23 cellular contexts compared by ENCODE assay signal in genomic region chr5:58715997-58716656, GRCh38.
DNase-seq lines count a peak whose midpoint lies in the region; ATAC-seq, FAIRE-seq and TF ChIP-seq lines count a peak whose summit lies in the region.
"Had no signal": no experiment of that assay in that cellular context is flagged by ENCODE, and none has a peak within 500 bp of the region (broad histone marks: within the 10 kb centered on the region; RNA-seq: fewer than 3 reads in every experiment).

No MANE protein-coding gene starts in this region.

- CTCF ChIA-PET in A549 (lab: Yijun Ruan, JAX) (no interaction called here), GM12878 (lab: Yijun Ruan, JAX) (interaction anchor here (0.9 to 1.4 kb wide), 2 partner anchors 26 to 217 kb away, joined by 3 read pairs; no protein-coding TSS in a partner anchor)

- DNase-seq in A549 (ENCODE audit: low read depth in 1 of 2, low spot score in 1 of 2) (no peak), GM12878 (ENCODE audit: low read depth, low spot score) (no peak), islet precursor cell (no peak), ureter (ENCODE audit: low spot score) (no peak)
- DNase-seq: ACHN; AML-193; BE2C; CD4-positive, alpha-beta T cell; CD8-positive, alpha-beta memory T cell; DMS53; DMS79 treated with DMSO at 0.1 percent for 48 hours; GF-D8; GM23248; H7; HCEC 1CT had no signal

- no peaks in the 10 kb centered on the region for H3K79me2 ChIP-seq in GM12878 (ENCODE audit: control insufficient read depth, insufficient read depth, low read length)

- TF ChIP-seq POLR2A in A549 (IDR thresholded peaks at IDR 0.05; ENCODE audit: low read length) (no peak), GM12878 (IDR thresholded peaks at IDR 0.05; ENCODE audit: low read depth, low read length) (no peak)

- H3K36me3 ChIP-seq in GM12878 (ENCODE audit: control insufficient read depth in 2 of 2, insufficient read depth in 2 of 2, low read length in 1 of 2) (no peaks in the 10 kb centered on the region), liver (ENCODE audit: control insufficient read depth in 4 of 4, insufficient read depth in 3 of 4, low read depth in 1 of 4, low read length in 3 of 4) (no peaks in the 10 kb centered on the region)
- H3K36me3 ChIP-seq: BLaER1 treated with 17β-estradiol and CSF1 and Interleukin-3, amounts not matched to agents 10 nM and 100 nM had no signal

- H4K20me1 ChIP-seq in GM12878 (ENCODE audit: control insufficient read depth, insufficient read depth), result no peaks in the 10 kb centered on the region
- H4K20me1 ChIP-seq: BLaER1 treated with 17β-estradiol and CSF1 and Interleukin-3, amounts not matched to agents 10 nM and 100 nM had no signal

- H3K27ac ChIP-seq in A549, result no peak overlapping the region
- H3K27ac ChIP-seq in GM12878 (ENCODE audit: control insufficient read depth, insufficient read depth), result no peak overlapping the region
- no peak overlapping the region for H3K27ac ChIP-seq in liver (ENCODE audit: low read depth in 1 of 2, low read length in 2 of 2)
- H3K27ac ChIP-seq: 22Rv1; BLaER1 treated with 17β-estradiol and CSF1 and Interleukin-3, amounts not matched to agents 10 nM and 100 nM; GM23248 had no signal

- no peak overlapping the region for H3K4me2 ChIP-seq in A549
- H3K4me2 ChIP-seq in GM12878 (ENCODE audit: control insufficient read depth, insufficient read depth), result no peak overlapping the region
- H3K4me2 ChIP-seq: BLaER1 treated with 17β-estradiol and CSF1 and Interleukin-3, amounts not matched to agents 10 nM and 100 nM had no signal

- in situ Hi-C loops in GM12878 (cut with MboI), result no loop called here

- intact Hi-C loops in GM12878 (cut with micrococcal nuclease; ENCODE audit: unreplicated experiment), result no loop called here

- no peak for TF ChIP-seq CTCF in A549 (IDR thresholded peaks at IDR 0.05)
- no peak for TF ChIP-seq CTCF in GM12878 (IDR thresholded peaks at IDR 0.05 in 2 of 3, conservative IDR thresholded peaks at IDR 0.05 in 1 of 3; ENCODE audit: control insufficient read depth in 2 of 3, extremely low read depth in 1 of 3, insufficient read depth in 1 of 3, low read depth in 3 of 3, low read length in 3 of 3)
- no peak for TF ChIP-seq CTCF in liver (IDR thresholded peaks at IDR 0.05; ENCODE audit: low read depth, low read length, missing input control)

- H3K27me3 ChIP-seq in GM12878 (replicated peaks in 1 of 2; ENCODE audit: control insufficient read depth in 2 of 2, insufficient read depth in 2 of 2, low read length in 1 of 2) (no peaks in the 10 kb centered on the region; a peak in 1 of 4 replicates), liver (ENCODE audit: control insufficient read depth in 4 of 4, insufficient read depth in 4 of 4, low read length in 3 of 4) (no peaks in the 10 kb centered on the region)
- H3K27me3 ChIP-seq: BE2C; BLaER1 treated with 17β-estradiol and CSF1 and Interleukin-3, amounts not matched to agents 10 nM and 100 nM had no signal

- RAD21 ChIA-PET in GM12878 (lab: Charles Lee; ENCODE audit: unreplicated experiment), result interaction anchor here (1.1 to 1.4 kb wide), 2 partner anchors 15 to 174 kb away, joined by 3 read pairs; no protein-coding TSS in a partner anchor

- TF ChIP-seq RAD21 in A549 (conservative IDR thresholded peaks at IDR 0.05 in 1 of 2, IDR thresholded peaks at IDR 0.05 in 1 of 2) (no peak), GM12878 (IDR thresholded peaks at IDR 0.05; ENCODE audit: insufficient read depth, low read depth, low read length) (no peak), liver (IDR thresholded peaks at IDR 0.05) (peak; percentile 11 to 29)

- WGBS in A549 (ENCODE audit: missing lambda C conversion rate), result 1% methylated on average over 2 of the region's 2 CpGs
- 13% methylated on average over 2 of the region's 2 CpGs for WGBS in GM12878 (ENCODE audit: insufficient coverage, insufficient replicate concordance, low lambda C conversion rate, missing lambda C conversion rate)
- 46% methylated on average over 2 of the region's 2 CpGs for WGBS in liver

- TF ChIP-seq EP300 in A549 (IDR thresholded peaks at IDR 0.05) (no peak), GM12878 (IDR thresholded peaks at IDR 0.05; ENCODE audit: borderline replicate concordance in 1 of 2, control insufficient read depth in 1 of 2, low read depth in 2 of 2, low read length in 2 of 2) (no peak)

- no peak overlapping the region for H3K9ac ChIP-seq in GM12878 (ENCODE audit: control insufficient read depth, insufficient read depth, low read length)
- no peak overlapping the region for H3K9ac ChIP-seq in liver (ENCODE audit: low read depth in 1 of 2, low read length in 2 of 2)
- H3K9ac ChIP-seq: BLaER1 treated with 17β-estradiol and CSF1 and Interleukin-3, amounts not matched to agents 10 nM and 100 nM; GM23248 had no signal

- no peaks in the 10 kb centered on the region for H3K4me1 ChIP-seq in A549
- H3K4me1 ChIP-seq in GM12878 (ENCODE audit: control insufficient read depth, insufficient read depth, low read length), result no peaks in the 10 kb centered on the region
- H3K4me1 ChIP-seq in liver (ENCODE audit: control insufficient read depth in 4 of 4, insufficient read depth in 4 of 4, low read length in 3 of 4), result peaks cover 0 to 5% (median 3%) of the 10 kb centered on the region in 4 donors
- H3K4me1 ChIP-seq: BLaER1 treated with 17β-estradiol and CSF1 and Interleukin-3, amounts not matched to agents 10 nM and 100 nM had no signal

- no peak overlapping the region for H2AFZ ChIP-seq in GM12878 (ENCODE audit: control insufficient read depth, low read depth, low read length)
- H2AFZ ChIP-seq: GM23248 had no signal

- H3K4me3 ChIP-seq in A549 (no peak overlapping the region), GM12878 (no peak overlapping the region), liver (ENCODE audit: low read depth in 1 of 3, low read length in 3 of 3) (no peak overlapping the region)
- H3K4me3 ChIP-seq: BLaER1 treated with 17β-estradiol and CSF1 and Interleukin-3, amounts not matched to agents 10 nM and 100 nM; GM23248 had no signal

- peak; percentile 79 for FAIRE-seq in A549 (lab: Jason Lieb, UNC)
- no peak for FAIRE-seq in GM12878 (lab: Jason Lieb, UNC)
- FAIRE-seq: A204.1, GM12892, GM19239, H1 had no signal

- no TSS peak for BruUV-seq in GM12878 (replicated peaks; lab: Mats Ljungman, UMichigan)

- POLR2A ChIA-PET in A549 (lab: Yijun Ruan, JAX) (no interaction called here), GM12878 (lab: Charles Lee) (no interaction called here)

- peaks cover 20% of the 10 kb centered on the region for H3K9me3 ChIP-seq in A549
- no peaks in the 10 kb centered on the region for H3K9me3 ChIP-seq in GM12878 (replicated peaks; ENCODE audit: control insufficient read depth, insufficient read depth, low read length)
- peaks cover 0 to 3% (median 0%) of the 10 kb centered on the region in 4 donors for H3K9me3 ChIP-seq in liver (ENCODE audit: control insufficient read depth in 4 of 4, low read length in 3 of 4)

- ATAC-seq in A549, result no peak
- ATAC-seq in GM12878, result peak; percentile 59
- no peak for ATAC-seq in GM18861 (IDR thresholded peaks at IDR 0.05; ENCODE audit: unreplicated experiment)

- SMC1A ChIA-PET in GM12878 (lab: Charles Lee; ENCODE audit: uncharacterized antibody, unreplicated experiment), result interaction anchor here (0.6 to 1.6 kb wide), 5 partner anchors 36 to 254 kb away, joined by 3 to 4 read pairs (median 4); no protein-coding TSS in a partner anchor

TF ChIP-seq in A549, 52 proteins besides CTCF, POLR2A, EP300 and RAD21 (continues in another document):
- TF ChIP-seq SMC3 (IDR thresholded peaks at IDR 0.05) (no peak), E2F6 (IDR thresholded peaks at IDR 0.05; ENCODE audit: borderline replicate concordance, low read depth) (no peak), EHF (CRISPR knock-in tag; IDR thresholded peaks at IDR 0.05) (no peak), MAX (IDR thresholded peaks at IDR 0.05) (no peak), ZFP36 (IDR thresholded peaks at IDR 0.05; ENCODE audit: borderline replicate concordance, partially characterized antibody) (no peak)

TF ChIP-seq in GM12878, 131 proteins besides CTCF, POLR2A, EP300 and RAD21:
- no peak for TF ChIP-seq SMAD1 (IDR thresholded peaks at IDR 0.05; ENCODE audit: low read depth, partially characterized antibody)
- peak; percentile 76 for TF ChIP-seq ATF7 (IDR thresholded peaks at IDR 0.05; ENCODE audit: low read depth)

TF ChIP-seq in liver, 16 proteins besides CTCF, POLR2A, EP300 and RAD21 (continues in another document):
- peak; percentile 31 for TF ChIP-seq HNF4G (IDR thresholded peaks at IDR 0.05)
- TF ChIP-seq FOXA1 (IDR thresholded peaks at IDR 0.05), result no peak
- peak; percentile 84 to 88 for TF ChIP-seq HNF4A (conservative IDR thresholded peaks at IDR 0.05)
- TF ChIP-seq NR2F2 (IDR thresholded peaks at IDR 0.05), result peak; percentile 57
- TF ChIP-seq ZBTB33 (IDR thresholded peaks at IDR 0.05), result no peak
- TF ChIP-seq EGR1 (IDR thresholded peaks at IDR 0.05; ENCODE audit: low read depth in 2 of 2), result no peak
- TF ChIP-seq GABPA (IDR thresholded peaks at IDR 0.05 in 1 of 2, conservative IDR thresholded peaks at IDR 0.05 in 1 of 2), result no peak
